Comparison of ENCODE assay signal across 9 cellular contexts in the genomic region with DNA sequence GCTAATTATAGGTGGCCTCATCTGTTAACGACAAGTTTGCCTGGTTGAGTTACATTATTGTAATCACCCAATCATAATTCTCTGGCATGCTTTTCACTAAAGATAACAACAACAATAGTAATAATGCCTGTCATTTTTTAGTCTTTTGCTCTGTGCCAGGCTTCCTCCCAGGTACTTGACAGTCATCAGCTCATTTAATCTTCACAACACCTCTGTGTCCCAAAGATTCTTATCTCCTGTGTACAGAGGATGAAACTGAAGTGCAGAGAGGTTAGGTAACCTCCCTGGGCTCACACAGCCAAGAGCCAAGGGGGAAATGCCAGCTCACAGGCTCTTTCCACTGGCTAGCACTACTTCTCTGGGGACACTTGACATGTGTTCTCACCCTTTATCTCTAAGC.
"Had no signal": no experiment of that assay in that cellular context is flagged by ENCODE, and none has a peak within 500 bp of the region (broad histone marks: within the 10 kb centered on the region; RNA-seq: fewer than 3 reads in every experiment).

No MANE protein-coding gene starts in this region.

- H3K9me3 ChIP-seq: HAP-1 had no signal

- H3K27ac ChIP-seq: GM23248 had no signal

- H3K4me3 ChIP-seq: GM23248, HAP-1, K562 had no signal

- H3K27ac Mint-ChIP-seq: HFFc6 had no signal

- H3K9ac ChIP-seq: GM23248 had no signal

- H3K36me3 ChIP-seq: HAP-1 had no signal

- H3K4me1 ChIP-seq: HAP-1 had no signal

- ATAC-seq: HCT116, K562 had no signal

- H3K4me3 Mint-ChIP-seq: HFFc6 had no signal

- DNase-seq: GM23248, GOT3, H7, HFFc6, IMR-90, KG1 had no signal

- H3K9me3 Mint-ChIP-seq: HFFc6 had no signal

- H2AFZ ChIP-seq: GM23248 had no signal
